In the genomic region with DNA sequence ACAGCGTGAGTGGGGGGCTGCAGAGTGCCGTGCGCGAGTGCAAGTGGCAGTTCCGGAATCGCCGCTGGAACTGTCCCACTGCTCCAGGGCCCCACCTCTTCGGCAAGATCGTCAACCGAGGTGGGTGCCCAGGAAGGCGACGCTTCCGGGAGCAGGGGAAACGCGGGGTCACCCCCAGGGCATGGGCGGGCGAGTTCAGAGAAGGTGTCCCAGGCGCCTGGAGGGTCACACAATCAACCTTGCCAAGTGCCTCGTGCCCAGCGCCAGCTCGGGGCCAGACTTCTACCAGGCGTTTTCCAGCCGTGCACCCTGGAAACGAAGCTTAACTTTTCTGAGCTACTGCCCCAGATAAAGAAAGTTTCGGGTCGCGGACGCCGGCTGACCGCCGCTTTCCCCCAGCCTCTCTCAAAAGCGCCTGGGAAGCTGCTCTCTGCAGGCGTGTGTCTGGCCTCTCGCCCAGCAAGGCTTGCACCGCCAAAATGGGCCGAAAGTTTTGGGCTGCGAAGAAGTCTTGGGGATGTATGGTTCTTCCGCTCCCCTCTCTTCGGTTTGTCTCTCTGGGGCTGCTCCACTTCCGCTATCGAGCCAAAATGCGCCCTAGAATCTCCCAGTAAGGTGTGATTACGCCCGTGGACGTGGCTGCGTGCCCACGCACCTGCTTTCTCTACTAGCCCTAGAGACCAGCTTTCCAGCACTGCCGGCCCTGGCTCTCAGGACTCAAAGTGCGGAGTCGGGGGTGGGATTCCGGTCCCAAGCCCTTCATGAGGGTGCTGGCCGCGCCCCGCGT, we compare ENCODE assay signal across 8 cellular contexts. TPM values are rescaled to one million over a fixed set of nuclear protein-coding genes. Genes with fewer than 3 reads are reported as not detected.
DNase-seq lines count a peak whose midpoint lies in the region; ATAC-seq lines count a peak whose summit lies in the region.

No MANE protein-coding gene starts in this region.

- H3K27ac ChIP-seq in HUES64 (ENCODE audit: low read depth, low read length) = no peak overlapping the region
- no peak overlapping the region for H3K27ac ChIP-seq in SJCRH30

- H3K9me3 ChIP-seq in HUES64 (ENCODE audit: insufficient read depth, low read depth, low read length) (no peaks in the 10 kb centered on the region), SJCRH30 (replicated peaks) (no peaks in the 10 kb centered on the region)

- H3K4me1 Mint-ChIP-seq in activated T-helper 1 cell treated with anti-CD3 and anti-CD28 coated beads, Interleukin-12 subunit alpha, Interleukin-12 subunit beta, Interleukin-2, Interleukin-4 antibody, amounts not matched to agents 30 ng/mL and 10 ng/mL and 1 ng/mL, durations not matched to agents 14 hours and 24 hours and 36 hours (ENCODE audit: low read depth) = peaks cover 53% of the 10 kb centered on the region
- peaks cover 54 to 56% of the 10 kb centered on the region in 2 donors for H3K4me1 Mint-ChIP-seq in immature natural killer cell

- no peaks in the 10 kb centered on the region for H3K9me3 Mint-ChIP-seq in activated T-helper 1 cell treated with anti-CD3 and anti-CD28 coated beads, Interleukin-12 subunit alpha, Interleukin-12 subunit beta, Interleukin-2, Interleukin-4 antibody, amounts not matched to agents 30 ng/mL and 10 ng/mL and 1 ng/mL, durations not matched to agents 14 hours and 24 hours and 36 hours
- H3K9me3 Mint-ChIP-seq in immature natural killer cell = no peaks in the 10 kb centered on the region

- H3K36me3 ChIP-seq in HUES64 (ENCODE audit: insufficient read depth, low read length) (no peaks in the 10 kb centered on the region), SJCRH30 (no peaks in the 10 kb centered on the region)

- no peak for ATAC-seq in HG02763 (IDR thresholded peaks at IDR 0.05; ENCODE audit: unreplicated experiment)
- ATAC-seq in GM21825 (IDR thresholded peaks at IDR 0.05; ENCODE audit: unreplicated experiment) = no peak

- H3K27ac Mint-ChIP-seq in activated T-helper 1 cell treated with anti-CD3 and anti-CD28 coated beads, Interleukin-12 subunit alpha, Interleukin-12 subunit beta, Interleukin-2, Interleukin-4 antibody, amounts not matched to agents 30 ng/mL and 10 ng/mL and 1 ng/mL, durations not matched to agents 14 hours and 24 hours and 36 hours = peak overlapping the region; percentile 56
- H3K27ac Mint-ChIP-seq in immature natural killer cell = peak overlapping the region; percentile 80 to 95 (median 86)

- H3K27me3 ChIP-seq in HUES64 (ENCODE audit: insufficient read depth, low read length) (peaks cover 98% of the 10 kb centered on the region), SJCRH30 (no peaks in the 10 kb centered on the region)

- peaks cover 11% of the 10 kb centered on the region for H3K4me1 ChIP-seq in HUES64 (ENCODE audit: insufficient read depth, low read length)
- H3K4me1 ChIP-seq in SJCRH30 = peaks cover 29% of the 10 kb centered on the region

- H3K4me3 ChIP-seq in HUES64 (ENCODE audit: low read length) = peak overlapping the region; percentile 46
- no peak overlapping the region for H3K4me3 ChIP-seq in SJCRH30

- 3% methylated on average over 55 of the region's 55 CpGs for WGBS in HUES64

- peaks cover 80% of the 10 kb centered on the region for H3K27me3 Mint-ChIP-seq in activated T-helper 1 cell treated with anti-CD3 and anti-CD28 coated beads, Interleukin-12 subunit alpha, Interleukin-12 subunit beta, Interleukin-2, Interleukin-4 antibody, amounts not matched to agents 30 ng/mL and 10 ng/mL and 1 ng/mL, durations not matched to agents 14 hours and 24 hours and 36 hours (ENCODE audit: insufficient read depth)
- peaks cover 26 to 47% (median 42%) of the 10 kb centered on the region in 3 donors for H3K27me3 Mint-ChIP-seq in immature natural killer cell (ENCODE audit: low read depth in 3 of 3)

- no peak overlapping the region for H3K9ac ChIP-seq in HUES64 (ENCODE audit: low read depth, low read length)

- H3K36me3 Mint-ChIP-seq in activated T-helper 1 cell treated with anti-CD3 and anti-CD28 coated beads, Interleukin-12 subunit alpha, Interleukin-12 subunit beta, Interleukin-2, Interleukin-4 antibody, amounts not matched to agents 30 ng/mL and 10 ng/mL and 1 ng/mL, durations not matched to agents 14 hours and 24 hours and 36 hours (ENCODE audit: low read depth) = no peaks in the 10 kb centered on the region
- H3K36me3 Mint-ChIP-seq in immature natural killer cell = no peaks in the 10 kb centered on the region

- intact Hi-C loops in activated T-helper 1 cell treated with anti-CD3 and anti-CD28 coated beads, Interleukin-12 subunit alpha, Interleukin-12 subunit beta, Interleukin-2, Interleukin-4 antibody, amounts not matched to agents 30 ng/mL and 10 ng/mL and 1 ng/mL, durations not matched to agents 14 hours and 24 hours and 36 hours (cut with micrococcal nuclease) = loop anchor here (1.0 to 5.0 kb wide), 7 partner anchors 7 to 977 kb away; a partner anchor contains a TSS

- no peak for DNase-seq in activated T-helper 1 cell treated with anti-CD3 and anti-CD28 coated beads, Interleukin-12 subunit alpha, Interleukin-12 subunit beta, Interleukin-2, Interleukin-4 antibody, amounts not matched to agents 30 ng/mL and 10 ng/mL and 1 ng/mL, durations not matched to agents 14 hours and 24 hours and 36 hours (ENCODE audit: low spot score)
- peak; percentile 56 to 65 (median 64) for DNase-seq in immature natural killer cell
- DNase-seq in stimulated activated naive CD4-positive, alpha-beta T cell (lab: John Stamatoyannopoulos, UW) = peak in 5 of 6 experiments; percentile 21 to 66 (median 35)
- DNase-seq in NCI-H1105 treated with DMSO at 0.1 percent for 48 hours (lab: John Stamatoyannopoulos, UW) = no peak
- no peak for DNase-seq in SJCRH30

- H3K4me3 Mint-ChIP-seq in activated T-helper 1 cell treated with anti-CD3 and anti-CD28 coated beads, Interleukin-12 subunit alpha, Interleukin-12 subunit beta, Interleukin-2, Interleukin-4 antibody, amounts not matched to agents 30 ng/mL and 10 ng/mL and 1 ng/mL, durations not matched to agents 14 hours and 24 hours and 36 hours = peak overlapping the region; percentile 72
- peak overlapping the region; percentile 86 to 94 (median 89) for H3K4me3 Mint-ChIP-seq in immature natural killer cell

RNA-seq across cellular contexts. Expression of a gene that starts 1.7 kb away (rescaled TPM):
- polyA plus RNA-seq in HUES64 (2013, experiment 1 of 2) = 0.60 TPM
- 0.76 TPM for polyA plus RNA-seq in HUES64 (2013, experiment 2 of 2)
- 0.21 and 0.24 TPM in 2 replicates for total RNA-seq in activated T-helper 1 cell treated with anti-CD3 and anti-CD28 coated beads, Interleukin-12 subunit alpha, Interleukin-12 subunit beta, Interleukin-2, Interleukin-4 antibody, amounts not matched to agents 30 ng/mL and 10 ng/mL and 1 ng/mL, durations not matched to agents 14 hours and 24 hours and 36 hours
- 1 to 10 TPM in 1 of 3 donors, under 1 TPM in 1, not detected in 1; 0.86 to 1.2 TPM for polyA plus RNA-seq in immature natural killer cell
- total RNA-seq in SJCRH30 (2014; rRNA removed; shearing (Covaris generic)) = not detected in 2 replicates

RNA-seq across cellular contexts. Expression of a gene that starts 8.3 kb away (rescaled TPM):
- polyA plus RNA-seq in HUES64 (2013, experiment 1 of 2) = 0.75 TPM
- polyA plus RNA-seq in HUES64 (2013, experiment 2 of 2) = 0.63 TPM
- 0.13 and 0.37 TPM in 2 replicates for total RNA-seq in activated T-helper 1 cell treated with anti-CD3 and anti-CD28 coated beads, Interleukin-12 subunit alpha, Interleukin-12 subunit beta, Interleukin-2, Interleukin-4 antibody, amounts not matched to agents 30 ng/mL and 10 ng/mL and 1 ng/mL, durations not matched to agents 14 hours and 24 hours and 36 hours
- polyA plus RNA-seq in immature natural killer cell = under 1 TPM in 2 of 3 donors, not detected in 1; 0.45 to 0.68 TPM
- total RNA-seq in SJCRH30 (2014; rRNA removed; shearing (Covaris generic)) = 2.8 and 3.0 TPM in 2 replicates

RNA-seq across cellular contexts. Expression of a gene that starts 19.4 kb away (rescaled TPM):
- polyA plus RNA-seq in HUES64 (2013, experiment 1 of 2) = 0.05 TPM
- polyA plus RNA-seq in HUES64 (2013, experiment 2 of 2) = not detected
- total RNA-seq in activated T-helper 1 cell treated with anti-CD3 and anti-CD28 coated beads, Interleukin-12 subunit alpha, Interleukin-12 subunit beta, Interleukin-2, Interleukin-4 antibody, amounts not matched to agents 30 ng/mL and 10 ng/mL and 1 ng/mL, durations not matched to agents 14 hours and 24 hours and 36 hours = 0.78 and 1.1 TPM in 2 replicates
- polyA plus RNA-seq in immature natural killer cell = not detected
- total RNA-seq in SJCRH30 (2014; rRNA removed; shearing (Covaris generic)) = 5.0 and 5.5 TPM in 2 replicates

RNA-seq across cellular contexts. Expression of a gene that starts 22.5 kb away (rescaled TPM):
- 130 TPM for polyA plus RNA-seq in HUES64 (2013, experiment 1 of 2)
- 138 TPM for polyA plus RNA-seq in HUES64 (2013, experiment 2 of 2)
- total RNA-seq in activated T-helper 1 cell treated with anti-CD3 and anti-CD28 coated beads, Interleukin-12 subunit alpha, Interleukin-12 subunit beta, Interleukin-2, Interleukin-4 antibody, amounts not matched to agents 30 ng/mL and 10 ng/mL and 1 ng/mL, durations not matched to agents 14 hours and 24 hours and 36 hours = 116 and 117 TPM in 2 replicates
- 10 to 100 TPM; 31.2 to 40.7 (median 37.2) TPM for polyA plus RNA-seq in immature natural killer cell
- 80.9 and 82.1 TPM in 2 replicates for total RNA-seq in SJCRH30 (2014; rRNA removed; shearing (Covaris generic))

RNA-seq across cellular contexts. Expression of a gene that starts 38.8 kb away (rescaled TPM):
- polyA plus RNA-seq in HUES64 (2013, experiment 1 of 2) = 35.3 TPM
- polyA plus RNA-seq in HUES64 (2013, experiment 2 of 2) = 37.8 TPM
- 85.0 and 85.1 TPM in 2 replicates for total RNA-seq in activated T-helper 1 cell treated with anti-CD3 and anti-CD28 coated beads, Interleukin-12 subunit alpha, Interleukin-12 subunit beta, Interleukin-2, Interleukin-4 antibody, amounts not matched to agents 30 ng/mL and 10 ng/mL and 1 ng/mL, durations not matched to agents 14 hours and 24 hours and 36 hours
- 10 to 100 TPM; 58.5 to 75.3 (median 69.1) TPM for polyA plus RNA-seq in immature natural killer cell
- 37.1 and 43.0 TPM in 2 replicates for total RNA-seq in SJCRH30 (2014; rRNA removed; shearing (Covaris generic))

Comparison
In these comparisons a context has a peak if more than half of its experiments do, and no peak if none do; other contexts are left out.
1. DNase-seq: peak in immature natural killer cell (3 of 3) and stimulated activated naive CD4-positive, alpha-beta T cell (5 of 6); none in activated T-helper 1 cell treated with anti-CD3 and anti-CD28 coated beads, Interleukin-12 subunit alpha, Interleukin-12 subunit beta, Interleukin-2, Interleukin-4 antibody, amounts not matched to agents 30 ng/mL and 10 ng/mL and 1 ng/mL, durations not matched to agents 14 hours and 24 hours and 36 hours (single experiment), NCI-H1105 treated with DMSO at 0.1 percent for 48 hours (single experiment) and SJCRH30 (0 of 2).